24 cellular contexts compared by ENCODE assay signal in genomic region chr9:89637787-89638186, GRCh38. TPM values are rescaled to one million over a fixed set of nuclear protein-coding genes. Genes with fewer than 3 reads are reported as not detected.
DNase-seq lines count a peak whose midpoint lies in the region; ATAC-seq and TF ChIP-seq lines count a peak whose summit lies in the region.
"Had no signal": no experiment of that assay in that cellular context is flagged by ENCODE, and none has a peak within 500 bp of the region (broad histone marks: within the 10 kb centered on the region; RNA-seq: fewer than 3 reads in every experiment).

No MANE protein-coding gene starts in this region.

- H3K4me3 Mint-ChIP-seq in stimulated activated naive CD8-positive, alpha-beta T cell treated with anti-CD3 and anti-CD28 coated beads, Interleukin-15, amount 100 ng/mL, for 72 hours, result no peak overlapping the region
- H3K4me3 Mint-ChIP-seq in dendritic cell treated with granulocyte-macrophage colony-stimulating factor and Interleukin-4, amounts not matched to agents 40 ng/mL and 50 ng/mL, for 4 days, result no peak overlapping the region
- H3K4me3 Mint-ChIP-seq in progenitor cell of endocrine pancreas (ENCODE audit: low read depth), result no peak overlapping the region
- H3K4me3 Mint-ChIP-seq: CD8-positive, alpha-beta T cell had no signal

- intact Hi-C loops in dendritic cell treated with granulocyte-macrophage colony-stimulating factor and Interleukin-4, amounts not matched to agents 40 ng/mL and 50 ng/mL, for 4 days (cut with micrococcal nuclease), result no loop called here

- H3K27ac Mint-ChIP-seq in stimulated activated naive CD8-positive, alpha-beta T cell treated with anti-CD3 and anti-CD28 coated beads, Interleukin-15, amount 100 ng/mL, for 72 hours, result no peak overlapping the region
- peak overlapping the region; percentile 43 for H3K27ac Mint-ChIP-seq in dendritic cell treated with granulocyte-macrophage colony-stimulating factor and Interleukin-4, amounts not matched to agents 40 ng/mL and 50 ng/mL, for 4 days
- no peak overlapping the region for H3K27ac Mint-ChIP-seq in progenitor cell of endocrine pancreas
- H3K27ac Mint-ChIP-seq: CD8-positive, alpha-beta T cell had no signal

- no peaks in the 10 kb centered on the region for H3K9me3 Mint-ChIP-seq in stimulated activated naive CD8-positive, alpha-beta T cell treated with anti-CD3 and anti-CD28 coated beads, Interleukin-15, amount 100 ng/mL, for 72 hours
- H3K9me3 Mint-ChIP-seq in dendritic cell treated with granulocyte-macrophage colony-stimulating factor and Interleukin-4, amounts not matched to agents 40 ng/mL and 50 ng/mL, for 4 days, result no peaks in the 10 kb centered on the region
- no peaks in the 10 kb centered on the region for H3K9me3 Mint-ChIP-seq in progenitor cell of endocrine pancreas (ENCODE audit: low read depth)
- H3K9me3 Mint-ChIP-seq: CD8-positive, alpha-beta T cell had no signal

- H2AFZ ChIP-seq in trophoblast cell (ENCODE audit: insufficient read depth, low read length, poor library complexity), result no peak overlapping the region

- no peak overlapping the region for H4K8ac ChIP-seq in trophoblast cell (ENCODE audit: low read depth, low read length)

- no CpG with 5 or more reads among the region's 6 CpGs for WGBS in trophoblast cell (ENCODE audit: extremely low coverage, insufficient coverage, insufficient read length)

- no peak overlapping the region for H3K4me2 ChIP-seq in trophoblast cell (ENCODE audit: low read length)
- H3K4me2 ChIP-seq: KMS-11 had no signal

- H3K4me3 ChIP-seq in trophoblast cell (ENCODE audit: low read depth, low read length), result no peak overlapping the region

- H3K18ac ChIP-seq in trophoblast cell (ENCODE audit: low read length), result no peak overlapping the region

- no peaks in the 10 kb centered on the region for H3K27me3 ChIP-seq in trophoblast cell (ENCODE audit: insufficient read depth, low read length)

- no peak overlapping the region for H3K23ac ChIP-seq in trophoblast cell (ENCODE audit: low read length)

- no peak for DNase-seq in stimulated activated naive CD8-positive, alpha-beta T cell treated with anti-CD3 and anti-CD28 coated beads, Interleukin-15, amount 100 ng/mL, for 72 hours
- no peak for DNase-seq in stimulated activated naive CD8-positive, alpha-beta T cell treated with anti-CD3 and anti-CD28 coated beads, Interleukin-15, Interleukin-2, amounts not matched to agents 100 U/mL and 50 U/mL, for 24 hours
- DNase-seq in trophoblast cell (peak; percentile 30 to 48), NCI-H2227 treated with DMSO at 0.1 percent for 48 hours (lab: John Stamatoyannopoulos, UW) (no peak), progenitor cell of endocrine pancreas (ENCODE audit: low spot score, unreplicated experiment) (no peak)
- no peak for DNase-seq in stimulated activated CD4-positive, alpha-beta T cell treated with anti-CD3 and anti-CD28 coated beads, Interleukin-4, amount 100 ng/mL, for 1 hour
- DNase-seq: 8988T; C1 segment of cervical spinal cord; Calu3; CD8-positive, alpha-beta T cell; GDM1; IMR-90; MV-4-11; NCI-H1105 treated with DMSO at 0.1 percent for 48 hours; NCI-H2081; NCI-H2171; NCI-H526; Right ventricle myocardium superior had no signal

- H2BK12ac ChIP-seq in trophoblast cell (ENCODE audit: low read length), result peak overlapping the region; percentile 38

- H3K9ac ChIP-seq in trophoblast cell (ENCODE audit: low read length), result no peak overlapping the region
- H3K9ac ChIP-seq: KMS-11 had no signal

- H3K79me1 ChIP-seq in trophoblast cell (ENCODE audit: low read length), result peaks cover 25% of the 10 kb centered on the region

- H3K36me3 Mint-ChIP-seq in dendritic cell treated with granulocyte-macrophage colony-stimulating factor and Interleukin-4, amounts not matched to agents 40 ng/mL and 50 ng/mL, for 4 days (ENCODE audit: low read depth), result no peaks in the 10 kb centered on the region
- no peaks in the 10 kb centered on the region for H3K36me3 Mint-ChIP-seq in progenitor cell of endocrine pancreas (ENCODE audit: insufficient read depth)
- H3K36me3 Mint-ChIP-seq: CD8-positive, alpha-beta T cell had no signal

- no peak overlapping the region for H3K27ac ChIP-seq in trophoblast cell (ENCODE audit: low read depth, low read length)
- H3K27ac ChIP-seq: KMS-11 had no signal

- peaks cover 2% of the 10 kb centered on the region for H3K9me3 ChIP-seq in trophoblast cell (ENCODE audit: insufficient read depth, low read depth, low read length)

- peaks cover 10% of the 10 kb centered on the region for H3K4me1 Mint-ChIP-seq in stimulated activated naive CD8-positive, alpha-beta T cell treated with anti-CD3 and anti-CD28 coated beads, Interleukin-15, amount 100 ng/mL, for 72 hours
- H3K4me1 Mint-ChIP-seq in dendritic cell treated with granulocyte-macrophage colony-stimulating factor and Interleukin-4, amounts not matched to agents 40 ng/mL and 50 ng/mL, for 4 days (ENCODE audit: low read depth), result peaks cover 25% of the 10 kb centered on the region
- H3K4me1 Mint-ChIP-seq in progenitor cell of endocrine pancreas (ENCODE audit: low read depth), result no peaks in the 10 kb centered on the region

- no peak overlapping the region for H2BK5ac ChIP-seq in trophoblast cell (ENCODE audit: low read depth, low read length, poor library complexity)

- H3K79me2 ChIP-seq in trophoblast cell (ENCODE audit: control insufficient read depth, insufficient read depth, low read length, poor library complexity), result no peaks in the 10 kb centered on the region

- no peak overlapping the region for H2AK5ac ChIP-seq in trophoblast cell (ENCODE audit: low read length)

- peak; percentile 25 for ATAC-seq in stimulated activated naive CD8-positive, alpha-beta T cell treated with anti-CD3 and anti-CD28 coated beads, Interleukin-15, amount 100 ng/mL, for 72 hours
- ATAC-seq in stimulated activated naive CD8-positive, alpha-beta T cell treated with anti-CD3 and anti-CD28 coated beads, Interleukin-15, Interleukin-2, amounts not matched to agents 100 U/mL and 50 U/mL, for 24 hours, result no peak
- no peak for ATAC-seq in GM19467 (IDR thresholded peaks at IDR 0.05; ENCODE audit: unreplicated experiment)
- ATAC-seq: CD8-positive, alpha-beta T cell; HCT116 had no signal

- H3K14ac ChIP-seq in trophoblast cell (ENCODE audit: low read length), result peak overlapping the region; percentile 9

- peaks cover 36 to 50% of the 10 kb centered on the region in 2 experiments for H3K4me1 ChIP-seq in trophoblast cell (ENCODE audit: control insufficient read depth in 1 of 2, insufficient read depth in 2 of 2, low read length in 2 of 2)

- H4K12ac ChIP-seq in trophoblast cell (ENCODE audit: low read depth, low read length), result no peak overlapping the region

- H3K36me3 ChIP-seq in trophoblast cell (ENCODE audit: control insufficient read depth in 1 of 2, insufficient read depth in 2 of 2, low read length in 2 of 2), result no peaks in the 10 kb centered on the region

- peak overlapping the region; percentile 4 for H4K91ac ChIP-seq in trophoblast cell (ENCODE audit: low read depth, low read length)

- H3K4ac ChIP-seq in trophoblast cell (ENCODE audit: low read depth, low read length), result no peak overlapping the region

- H3K27me3 Mint-ChIP-seq in stimulated activated naive CD8-positive, alpha-beta T cell treated with anti-CD3 and anti-CD28 coated beads, Interleukin-15, amount 100 ng/mL, for 72 hours, result no peaks in the 10 kb centered on the region
- H3K27me3 Mint-ChIP-seq in dendritic cell treated with granulocyte-macrophage colony-stimulating factor and Interleukin-4, amounts not matched to agents 40 ng/mL and 50 ng/mL, for 4 days, result peaks cover 12% of the 10 kb centered on the region
- H3K27me3 Mint-ChIP-seq in progenitor cell of endocrine pancreas, result peaks cover 37% of the 10 kb centered on the region

- TF ChIP-seq CTCF in progenitor cell of endocrine pancreas (IDR thresholded peaks at IDR 0.05; ENCODE audit: unreplicated experiment), result no peak

- H2BK120ac ChIP-seq in trophoblast cell (ENCODE audit: insufficient read depth, low read length, poor library complexity), result no peak overlapping the region

RNA-seq across cellular contexts. Expression of gene GADD45G, which starts 33.0 kb away (rescaled TPM):
- 140 and 155 TPM in 2 replicates for polyA plus RNA-seq in trophoblast cell (2013)
- 1.8 and 1.9 TPM in 2 replicates for total RNA-seq in progenitor cell of endocrine pancreas
- total RNA-seq: IMR-90, OCI-LY7, SK-MEL-5 had no signal

Comparison
In these comparisons a context has a peak if more than half of its experiments do, and no peak if none do; other contexts are left out.
1. DNase-seq: peak in trophoblast cell (2 of 2); none in stimulated activated naive CD8-positive, alpha-beta T cell treated with anti-CD3 and anti-CD28 coated beads, Interleukin-15, amount 100 ng/mL, for 72 hours (0 of 2), stimulated activated naive CD8-positive, alpha-beta T cell treated with anti-CD3 and anti-CD28 coated beads, Interleukin-15, Interleukin-2, amounts not matched to agents 100 U/mL and 50 U/mL, for 24 hours (single experiment), stimulated activated CD4-positive, alpha-beta T cell treated with anti-CD3 and anti-CD28 coated beads, Interleukin-4, amount 100 ng/mL, for 1 hour (single experiment), NCI-H2227 treated with DMSO at 0.1 percent for 48 hours (single experiment) and progenitor cell of endocrine pancreas (single experiment).